In the genomic region with DNA sequence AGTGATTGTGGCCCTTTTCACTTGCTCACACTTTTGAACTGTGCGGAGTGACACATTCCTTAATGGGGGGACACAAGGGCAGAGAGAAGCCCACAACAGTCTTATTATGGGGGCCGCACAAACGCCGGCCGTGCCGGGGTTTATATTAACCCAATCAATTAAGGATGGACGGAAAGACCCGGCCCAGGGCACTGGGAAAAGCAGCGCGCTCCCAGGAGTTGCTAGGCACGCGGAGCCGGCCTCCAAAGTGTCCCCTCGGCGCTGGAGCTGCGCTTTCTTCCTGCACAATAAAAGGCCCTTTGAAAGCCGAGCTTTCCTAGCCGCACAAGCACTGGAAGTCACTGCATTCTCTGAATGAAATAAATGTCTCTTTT, we compare ENCODE assay signal across 21 cellular contexts.
"Had no signal": no experiment of that assay in that cellular context is flagged by ENCODE, and none has a peak within 500 bp of the region (broad histone marks: within the 10 kb centered on the region; RNA-seq: fewer than 3 reads in every experiment).

No MANE protein-coding gene starts in this region.

- H3K27ac ChIP-seq: body of pancreas, heart left ventricle, left ventricle myocardium inferior, neutrophil, tibial artery, vagina had no signal

- H3K27me3 ChIP-seq: body of pancreas, neutrophil, tibial artery, vagina had no signal

- H3K27ac Mint-ChIP-seq: activated naive CD4-positive, alpha-beta T cell treated with anti-CD3 and anti-CD28 coated beads, Interleukin-2, amount 50 U/mL, for 24 hours; activated T-cell treated with anti-CD3 and anti-CD28 coated beads, Interleukin-2, amount 50 U/mL, for 24 hours; memory B cell had no signal

- DNase-seq: activated CD4-positive, alpha-beta T cell treated with anti-CD3 and anti-CD28 coated beads, Interleukin-2, amount 50 U/mL, for 4 hours; activated effector memory CD4-positive, alpha-beta T cell treated with Interleukin-2 at 50 U/mL for 16 hours; activated T-cell treated with anti-CD3 and anti-CD28 coated beads, Interleukin-2, amount 50 U/mL, for 24 hours; body of pancreas; dermis blood vessel endothelial cell; foreskin fibroblast; heart left ventricle; left ventricle myocardium inferior; stimulated activated CD4-positive, alpha-beta T cell treated with anti-CD3 and anti-CD28 coated beads, Interleukin-15, amount 100 ng/mL, for 24 hours; stimulated activated CD4-positive, alpha-beta T cell treated with anti-CD3 and anti-CD28 coated beads, Interleukin-4, amount 100 ng/mL, for 24 hours; T-helper 2 cell; tibial artery had no signal

- H3K27me3 Mint-ChIP-seq: activated naive CD4-positive, alpha-beta T cell treated with anti-CD3 and anti-CD28 coated beads, Interleukin-2, amount 50 U/mL, for 24 hours; activated T-cell treated with anti-CD3 and anti-CD28 coated beads, Interleukin-2, amount 50 U/mL, for 24 hours; central memory CD8-positive, alpha-beta T cell; memory B cell had no signal

- FAIRE-seq: endometrium, keratinocyte had no signal

- H3K4me1 ChIP-seq: body of pancreas, heart left ventricle, left ventricle myocardium inferior, tibial artery, vagina had no signal

- H3K9me3 ChIP-seq: neutrophil had no signal

- ATAC-seq: activated CD4-positive, CD25-positive, alpha-beta regulatory T cell treated with anti-CD3 and anti-CD28 coated beads, Interleukin-2, amount 50 U/mL, for 24 hours; body of pancreas; esophagus mucosa; heart left ventricle had no signal

- H3K4me3 Mint-ChIP-seq: activated naive CD4-positive, alpha-beta T cell treated with anti-CD3 and anti-CD28 coated beads, Interleukin-2, amount 50 U/mL, for 24 hours; activated T-cell treated with anti-CD3 and anti-CD28 coated beads, Interleukin-2, amount 50 U/mL, for 24 hours; central memory CD8-positive, alpha-beta T cell; memory B cell had no signal

- H3K4me1 Mint-ChIP-seq: activated naive CD4-positive, alpha-beta T cell treated with anti-CD3 and anti-CD28 coated beads, Interleukin-2, amount 50 U/mL, for 24 hours; central memory CD8-positive, alpha-beta T cell; memory B cell had no signal

- H3K36me3 ChIP-seq: heart left ventricle, left ventricle myocardium inferior, neutrophil, tibial artery, vagina had no signal

- H3K4me3 ChIP-seq: body of pancreas, heart left ventricle, left ventricle myocardium inferior, tibial artery, vagina had no signal

- H3K36me3 Mint-ChIP-seq: activated naive CD4-positive, alpha-beta T cell treated with anti-CD3 and anti-CD28 coated beads, Interleukin-2, amount 50 U/mL, for 24 hours; memory B cell had no signal
